In genomic region chr18:3061581-3062416, GRCh38 we compare ENCODE assay signal across 11 cellular contexts. TPM values are rescaled to one million over a fixed set of nuclear protein-coding genes. Genes with fewer than 3 reads are reported as not detected.
A peak's percentile ranks its signal among the peaks of the same experiment; 100 is the strongest.
DNase-seq lines count a peak whose midpoint lies in the region; ATAC-seq and TF ChIP-seq lines count a peak whose summit lies in the region.
"Had no signal": no experiment of that assay in that cellular context is flagged by ENCODE, and none has a peak within 500 bp of the region (broad histone marks: within the 10 kb centered on the region; RNA-seq: fewer than 3 reads in every experiment).

No MANE protein-coding gene starts in this region.

- intact Hi-C loops in left colon (cut with DNase I, micrococcal nuclease), result loop anchor here in 1 of 2 donors (2.0 kb wide), 1 partner anchor 129 kb away; no protein-coding TSS in a partner anchor

- no peak overlapping the region for H3K4ac ChIP-seq in neuronal stem cell (ENCODE audit: low read length)

- H3K4me2 ChIP-seq in fibroblast of lung (ENCODE audit: extremely low read depth, insufficient read depth, low read length) (no peak overlapping the region), neuronal stem cell (ENCODE audit: insufficient read depth, low read length, poor library complexity, severe bottlenecking) (no peak overlapping the region)

- H3K36me3 ChIP-seq in fibroblast of lung (ENCODE audit: control insufficient read depth, insufficient read depth, low read length) (no peaks in the 10 kb centered on the region), neuronal stem cell (replicated peaks in 1 of 2; ENCODE audit: control insufficient read depth in 2 of 2, insufficient read depth in 2 of 2, low read length in 2 of 2) (no peaks in the 10 kb centered on the region)
- H3K36me3 ChIP-seq: HAP-1, SJSA1 had no signal

- DNase-seq in T-helper 9 cell (peak; percentile 16), fibroblast of lung (ENCODE audit: low read depth in 2 of 2) (no peak), NCI-H446 (lab: John Stamatoyannopoulos, UW) (no peak), neuronal stem cell (ENCODE audit: low spot score) (no peak), left colon (no peak)
- DNase-seq in stimulated activated CD8-positive, alpha-beta memory T cell treated with anti-CD3 and anti-CD28 coated beads, Interleukin-2, amount 100 ng/mL, for 48 hours (ENCODE audit: low read depth in 2 of 2), result peak; percentile 27 to 31
- DNase-seq: NCI-H1092 treated with DMSO at 0.1 percent for 48 hours had no signal

- no peak overlapping the region for H3K14ac ChIP-seq in neuronal stem cell (ENCODE audit: low read length)

- no peak overlapping the region for H2BK120ac ChIP-seq in neuronal stem cell (ENCODE audit: low read depth, low read length)

- H3K9me3 ChIP-seq in fibroblast of lung (ENCODE audit: control insufficient read depth, insufficient read depth, low read depth, low read length) (no peaks in the 10 kb centered on the region), neuronal stem cell (replicated peaks in 1 of 2; ENCODE audit: control insufficient read depth in 2 of 2, insufficient read depth in 1 of 2, low read depth in 1 of 2, low read length in 2 of 2) (no peaks in the 10 kb centered on the region)
- H3K9me3 ChIP-seq: HAP-1, SJSA1 had no signal

- H4K20me1 ChIP-seq in fibroblast of lung (ENCODE audit: control insufficient read depth, extremely low read depth, insufficient read depth, low read length), result no peaks in the 10 kb centered on the region

- no peak overlapping the region for H4K91ac ChIP-seq in neuronal stem cell (ENCODE audit: low read depth, low read length, poor library complexity)

- ATAC-seq in GM21423 (IDR thresholded peaks at IDR 0.05; ENCODE audit: unreplicated experiment) (peak; percentile 34), HG03342 (IDR thresholded peaks at IDR 0.05; ENCODE audit: unreplicated experiment) (no peak), left colon (no peak)

- no peak overlapping the region for H2BK15ac ChIP-seq in neuronal stem cell (ENCODE audit: low read length)

- H3K27me3 ChIP-seq in fibroblast of lung (ENCODE audit: control insufficient read depth, insufficient read depth, low read length) (no peaks in the 10 kb centered on the region), neuronal stem cell (ENCODE audit: control insufficient read depth in 3 of 3, insufficient read depth in 3 of 3, low read depth in 1 of 3, low read length in 3 of 3) (no peaks in the 10 kb centered on the region)
- H3K27me3 ChIP-seq: SJSA1 had no signal

- H3K79me1 ChIP-seq in neuronal stem cell (ENCODE audit: low read depth, low read length), result no peaks in the 10 kb centered on the region

- H3K79me2 ChIP-seq in fibroblast of lung (ENCODE audit: control insufficient read depth, insufficient read depth, low read length), result no peaks in the 10 kb centered on the region

- H3K4me1 ChIP-seq in fibroblast of lung (ENCODE audit: control insufficient read depth, extremely low read depth, insufficient read depth, low read length), result no peaks in the 10 kb centered on the region
- H3K4me1 ChIP-seq in neuronal stem cell (ENCODE audit: control insufficient read depth in 2 of 2, insufficient read depth in 1 of 2, low read depth in 1 of 2, low read length in 2 of 2), result peaks cover 0 to 8% of the 10 kb centered on the region in 2 donors

- no peak overlapping the region for H4K8ac ChIP-seq in neuronal stem cell (ENCODE audit: low read depth, low read length)

- no peak overlapping the region for H3K23ac ChIP-seq in neuronal stem cell (ENCODE audit: low read depth, low read length, poor library complexity)

- no peak overlapping the region for H3K4me3 ChIP-seq in fibroblast of lung (replicated peaks in 1 of 4; ENCODE audit: control extremely low read depth in 1 of 4, insufficient read depth in 1 of 4, low read depth in 3 of 4, low read length in 4 of 4)
- no peak overlapping the region for H3K4me3 ChIP-seq in neuronal stem cell (ENCODE audit: low read length in 2 of 2)
- H3K4me3 ChIP-seq: HAP-1, SJSA1 had no signal

- H3K9ac ChIP-seq in fibroblast of lung (ENCODE audit: insufficient read depth, low read length) (no peak overlapping the region), neuronal stem cell (ENCODE audit: low read depth, low read length, poor library complexity) (no peak overlapping the region)

- H2AK5ac ChIP-seq in neuronal stem cell (ENCODE audit: low read depth, low read length), result no peak overlapping the region

- H3K18ac ChIP-seq in neuronal stem cell (ENCODE audit: low read length), result no peak overlapping the region

- H2BK5ac ChIP-seq in neuronal stem cell (ENCODE audit: low read length), result no peak overlapping the region

- TF ChIP-seq CTCF in fibroblast of lung (conservative IDR thresholded peaks at IDR 0.05 in 1 of 2, IDR thresholded peaks at IDR 0.05 in 1 of 2; ENCODE audit: low read depth in 1 of 2, low read length in 2 of 2), result no peak

- H2BK12ac ChIP-seq in neuronal stem cell (ENCODE audit: low read length), result no peak overlapping the region

- H2AFZ ChIP-seq in fibroblast of lung (ENCODE audit: low read length) (peak overlapping the region; percentile 11), neuronal stem cell (ENCODE audit: low read length) (no peak overlapping the region)

- H3K27ac ChIP-seq in fibroblast of lung (ENCODE audit: insufficient read depth, low read length) (no peak overlapping the region), neuronal stem cell (replicated peaks; ENCODE audit: low read length) (no peak overlapping the region)
- H3K27ac ChIP-seq: SJSA1 had no signal

- no CpG with 5 or more reads among the region's 11 CpGs for WGBS in neuronal stem cell (ENCODE audit: extremely low coverage in 2 of 2, insufficient read length in 2 of 2, insufficient replicate concordance in 1 of 2), 2 donors

RNA-seq across cellular contexts. Expression of gene LPIN2, which starts 48.9 kb away (rescaled TPM):
- total RNA-seq in fibroblast of lung (36.7 and 51.0 TPM in 2 replicates), left colon (10 to 100 TPM; 40.5 to 58.5 TPM)
- polyA plus RNA-seq in fibroblast of lung, result 46.9 and 58.1 TPM in 2 replicates
- polyA plus RNA-seq in fibroblast of lung (2012), result 23.3 and 29.5 TPM in 2 replicates
- 30.5 and 37.2 TPM in 2 replicates for polyA minus RNA-seq in fibroblast of lung (ENCODE audit: low replicate concordance)
- 15.7 TPM for polyA plus RNA-seq in neuronal stem cell (2013, experiment 1 of 2)
- polyA plus RNA-seq in neuronal stem cell (2013, experiment 2 of 2), result 15.9 TPM

Comparison
In these comparisons a context has a peak if more than half of its experiments do, and no peak if none do; other contexts are left out.
1. DNase-seq: peak in T-helper 9 cell (single experiment) and stimulated activated CD8-positive, alpha-beta memory T cell treated with anti-CD3 and anti-CD28 coated beads, Interleukin-2, amount 100 ng/mL, for 48 hours (2 of 2); none in fibroblast of lung (0 of 2), NCI-H446 (0 of 2), neuronal stem cell (single experiment) and left colon (0 of 2).